ENCODE assay signal across 8 cellular contexts in the genomic region with DNA sequence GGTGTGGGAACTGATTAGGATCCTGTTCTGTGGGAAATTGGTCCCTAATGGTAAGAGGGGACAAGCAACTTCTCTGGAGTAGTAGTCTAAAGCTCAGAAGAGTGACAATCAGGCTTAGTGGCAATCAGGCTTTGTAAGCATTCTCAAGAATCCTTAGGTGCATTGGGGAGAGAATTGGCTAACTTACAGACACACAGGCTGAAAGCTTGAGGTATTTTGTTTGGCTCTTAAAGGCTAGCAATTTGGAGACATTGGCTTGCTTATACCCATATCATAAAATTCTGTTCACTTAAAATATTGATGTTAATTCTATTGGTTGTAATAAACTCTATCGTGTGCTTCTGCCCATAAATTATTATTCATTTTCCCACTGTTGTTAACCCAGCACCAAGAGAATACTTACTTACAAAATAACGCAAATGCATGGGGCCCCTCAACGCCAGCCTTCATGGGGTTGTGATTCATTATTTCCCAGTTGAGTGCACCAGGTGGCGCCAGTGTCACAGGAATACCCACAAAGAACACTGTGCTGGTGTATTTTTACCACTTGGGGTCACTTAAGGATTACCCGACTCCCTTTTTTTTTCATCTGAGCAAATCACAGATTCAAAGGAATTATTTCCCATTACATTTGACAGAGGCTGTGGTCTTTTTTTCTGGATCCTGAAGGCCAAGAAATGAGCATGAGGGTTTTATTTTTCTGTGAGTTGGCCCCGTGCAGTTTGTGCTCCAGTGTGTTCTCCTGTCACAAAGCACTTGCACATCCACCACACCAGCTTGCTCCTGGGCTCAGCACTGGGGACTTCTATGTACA. TPM values are rescaled to one million over a fixed set of nuclear protein-coding genes. Genes with fewer than 3 reads are reported as not detected.
DNase-seq lines count a peak whose midpoint lies in the region; ATAC-seq and TF ChIP-seq lines count a peak whose summit lies in the region.

No MANE protein-coding gene starts in this region.

- H3K27ac ChIP-seq in OCI-LY1 (ENCODE audit: low read depth, low read length, poor library complexity, severe bottlenecking) (no peak overlapping the region), foreskin keratinocyte (no peak overlapping the region), ovary (no peak overlapping the region), upper lobe of left lung (no peak overlapping the region)

- H3F3A ChIP-seq in OCI-LY1 (ENCODE audit: insufficient read depth, low read length): no peaks in the 10 kb centered on the region

- TF ChIP-seq CTCF in OCI-LY1 (IDR thresholded peaks at IDR 0.05; ENCODE audit: low read length) (peak; percentile 96), foreskin keratinocyte (conservative IDR thresholded peaks at IDR 0.05) (peak; percentile 98), ovary (IDR thresholded peaks at IDR 0.05) (peak; percentile 63 to 96 (median 96)), upper lobe of left lung (IDR thresholded peaks at IDR 0.05) (peak; percentile 66 to 84 (median 78))

- H3K27me3 Mint-ChIP-seq in activated T-cell treated with anti-CD3 and anti-CD28 coated beads, Interleukin-2, amount 50 U/mL, for 4 hours (ENCODE audit: low read depth): no peaks in the 10 kb centered on the region

- 3% methylated on average over 6 of the region's 6 CpGs for WGBS in ovary, 3 donors
- 8 to 13% methylated on average over 6 of the region's 6 CpGs for WGBS in upper lobe of left lung, 2 donors

- H3K36me3 Mint-ChIP-seq in activated T-cell treated with anti-CD3 and anti-CD28 coated beads, Interleukin-2, amount 50 U/mL, for 4 hours (ENCODE audit: insufficient read depth): peaks cover 33% of the 10 kb centered on the region

- no peak overlapping the region for H3K4me3 Mint-ChIP-seq in activated T-cell treated with anti-CD3 and anti-CD28 coated beads, Interleukin-2, amount 50 U/mL, for 4 hours

- H3K9me2 ChIP-seq in OCI-LY1 (ENCODE audit: low read depth, low read length): no peaks in the 10 kb centered on the region

- H3K9me3 Mint-ChIP-seq in activated T-cell treated with anti-CD3 and anti-CD28 coated beads, Interleukin-2, amount 50 U/mL, for 4 hours: peaks cover 7% of the 10 kb centered on the region

- intact Hi-C loops in ovary (cut with DNase I): loop anchor here (5.0 to 10.0 kb wide), 7 partner anchors 305 to 1120 kb away; a partner anchor contains a TSS

- H3K27me3 ChIP-seq in OCI-LY1 (ENCODE audit: insufficient read depth, low read length): no peaks in the 10 kb centered on the region
- H3K27me3 ChIP-seq in foreskin keratinocyte: no peaks in the 10 kb centered on the region
- no peaks in the 10 kb centered on the region for H3K27me3 ChIP-seq in ovary
- no peaks in the 10 kb centered on the region for H3K27me3 ChIP-seq in upper lobe of left lung

- no peak for TF ChIP-seq POLR2A in ovary (IDR thresholded peaks at IDR 0.05)
- TF ChIP-seq POLR2A in upper lobe of left lung (IDR thresholded peaks at IDR 0.05): no peak

- DNase-seq in DMS114 treated with DMSO at 0.1 percent for 48 hours (lab: John Stamatoyannopoulos, UW; ENCODE audit: unreplicated experiment): peak; percentile 26
- DNase-seq in activated T-cell treated with anti-CD3 and anti-CD28 coated beads, Interleukin-2, amount 50 U/mL, for 4 hours: peak; percentile 42
- peak; percentile 15 to 52 for DNase-seq in foreskin keratinocyte
- DNase-seq in ovary: peak; percentile 67 to 86 (median 83)
- peak in 1 of 2 donors; percentile 65 for DNase-seq in upper lobe of left lung

- H3K9ac ChIP-seq in OCI-LY1 (ENCODE audit: low read length): no peak overlapping the region

- H3K4me1 Mint-ChIP-seq in activated T-cell treated with anti-CD3 and anti-CD28 coated beads, Interleukin-2, amount 50 U/mL, for 4 hours (ENCODE audit: low read depth): no peaks in the 10 kb centered on the region

- no peaks in the 10 kb centered on the region for H3K79me2 ChIP-seq in OCI-LY1 (ENCODE audit: insufficient read depth, low read length)

- H3K36me3 ChIP-seq in OCI-LY1 (ENCODE audit: insufficient read depth, low read length) (peaks cover 37% of the 10 kb centered on the region), ovary (no peaks in the 10 kb centered on the region), upper lobe of left lung (peaks cover 7 to 35% (median 9%) of the 10 kb centered on the region in 4 donors)

- H3K9me3 ChIP-seq in OCI-LY1 (ENCODE audit: low read length) (no peaks in the 10 kb centered on the region), ovary (no peaks in the 10 kb centered on the region), upper lobe of left lung (no peaks in the 10 kb centered on the region)

- no peak overlapping the region for H3K4me2 ChIP-seq in OCI-LY1 (ENCODE audit: low read length)

- TF ChIP-seq EP300 in ovary (IDR thresholded peaks at IDR 0.05): no peak
- no peak for TF ChIP-seq EP300 in upper lobe of left lung (IDR thresholded peaks at IDR 0.05)

- H4K20me1 ChIP-seq in OCI-LY1 (ENCODE audit: insufficient read depth, low read length): no peaks in the 10 kb centered on the region

- ATAC-seq in GM19438 (IDR thresholded peaks at IDR 0.05; ENCODE audit: low read depth, unreplicated experiment): peak; percentile 97
- ATAC-seq in HG03457 (IDR thresholded peaks at IDR 0.05; ENCODE audit: unreplicated experiment): peak; percentile 95
- peak; percentile 84 to 87 for ATAC-seq in activated T-cell treated with anti-CD3 and anti-CD28 coated beads, Interleukin-2, amount 50 U/mL, for 4 hours
- ATAC-seq in foreskin keratinocyte: peak; percentile 78
- ATAC-seq in upper lobe of left lung (ENCODE audit: low FRiP score in 2 of 2): peak; percentile 82 to 87

- H2AFZ ChIP-seq in OCI-LY1 (ENCODE audit: low read length): no peak overlapping the region

- H3K4me1 ChIP-seq in OCI-LY1 (ENCODE audit: insufficient read depth, low read length, severe bottlenecking) (no peaks in the 10 kb centered on the region), foreskin keratinocyte (peaks cover 19% of the 10 kb centered on the region), ovary (ENCODE audit: insufficient read depth) (peaks cover 15% of the 10 kb centered on the region), upper lobe of left lung (peaks cover 6 to 17% (median 7%) of the 10 kb centered on the region in 4 donors)

- H3K4me3 ChIP-seq in OCI-LY1 (ENCODE audit: low read depth, low read length, poor library complexity, severe bottlenecking) (no peak overlapping the region), ovary (no peak overlapping the region), upper lobe of left lung (no peak overlapping the region)

RNA-seq across cellular contexts. Expression of a gene that starts 45.5 kb away (rescaled TPM):
- total RNA-seq in activated T-cell treated with anti-CD3 and anti-CD28 coated beads, Interleukin-2, amount 50 U/mL, for 4 hours: 100 to 1,000 TPM; 121 to 174 (median 128) TPM
- 124 and 127 TPM in 2 replicates for total RNA-seq in foreskin keratinocyte
- 80.3 and 92.1 TPM in 2 replicates for polyA plus RNA-seq in foreskin keratinocyte
- 10 to 100 TPM; 36.5 to 80.1 (median 71.9) TPM for total RNA-seq in ovary
- polyA plus RNA-seq in ovary: 10 to 100 TPM; 57.6 to 67.4 TPM
- total RNA-seq in upper lobe of left lung: 10 to 100 TPM; 40.9 to 78.5 (median 53.0) TPM
